In the genomic region with DNA sequence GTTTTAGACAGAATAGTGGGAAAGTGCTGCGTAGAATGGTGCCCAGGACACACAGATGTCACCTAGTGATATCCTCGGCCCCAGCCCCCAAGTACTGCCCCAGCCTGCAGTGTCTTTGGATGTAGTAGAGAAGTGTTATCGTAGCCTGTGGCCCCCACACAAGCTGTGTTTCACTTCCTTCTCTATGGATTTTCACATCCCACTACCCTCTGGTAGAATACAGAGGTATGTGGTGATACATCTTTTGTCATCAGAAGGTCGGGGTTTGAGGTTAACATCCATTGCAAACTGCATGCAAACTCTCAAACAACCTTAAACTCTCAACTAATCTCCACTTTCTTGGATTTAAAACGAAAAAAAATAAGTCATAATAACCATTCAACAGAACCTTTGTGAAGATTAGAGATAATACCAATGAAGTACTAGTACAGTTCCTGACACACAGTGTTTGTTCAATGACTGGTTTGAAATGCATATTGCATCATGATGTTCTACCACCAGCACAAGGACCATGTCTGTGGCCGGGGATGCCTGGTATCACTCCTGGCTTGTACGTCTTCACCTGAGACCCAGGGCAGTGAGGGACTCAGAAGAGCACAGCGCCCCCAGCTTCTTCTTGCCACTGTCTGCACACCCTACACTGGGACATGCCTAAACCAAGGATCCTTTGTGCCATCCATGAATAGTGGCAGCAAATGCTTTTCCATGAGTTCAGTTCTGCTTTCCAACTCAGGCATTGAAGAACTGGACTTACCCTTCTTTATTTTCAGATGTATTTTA, we compare ENCODE assay signal across 21 cellular contexts.
A peak's percentile ranks its signal among the peaks of the same experiment; 100 is the strongest.
DNase-seq lines count a peak whose midpoint lies in the region; ATAC-seq, FAIRE-seq and TF ChIP-seq lines count a peak whose summit lies in the region.
"Had no signal": no experiment of that assay in that cellular context is flagged by ENCODE, and none has a peak within 500 bp of the region (broad histone marks: within the 10 kb centered on the region; RNA-seq: fewer than 3 reads in every experiment).

No MANE protein-coding gene starts in this region.

- peak overlapping the region; percentile 7 for H3K27ac Mint-ChIP-seq in astrocyte (ENCODE audit: unreplicated experiment)
- H3K27ac Mint-ChIP-seq: IgD-negative memory B cell, T-cell had no signal

- CTCF ChIA-PET in IMR-90 (lab: Yijun Ruan, JAX) = no interaction called here

- H3K18ac ChIP-seq in IMR-90 (ENCODE audit: low read depth, low read length) (peak overlapping the region; percentile 28; the same call in 1 of the 2 replicates), mesendoderm (ENCODE audit: low read length) (no peak overlapping the region)

- H3K27ac ChIP-seq in IMR-90 (ENCODE audit: insufficient read depth, low read length) (no peak overlapping the region), astrocyte (ENCODE audit: low read depth, low read length) (peak overlapping the region; percentile 90), mesendoderm (ENCODE audit: low read depth, low read length) (no peak overlapping the region), heart left ventricle (no peak overlapping the region), heart right ventricle (no peak overlapping the region)
- H3K27ac ChIP-seq: C4-2B had no signal

- H4K8ac ChIP-seq in IMR-90 (ENCODE audit: low read depth in 2 of 2, low read length in 2 of 2) (peak overlapping the region; percentile 34 to 36; a peak in 1 of 4 replicates), mesendoderm (ENCODE audit: low read depth, low read length) (no peak overlapping the region)

- ATAC-seq in GM18868 (IDR thresholded peaks at IDR 0.05; ENCODE audit: unreplicated experiment) (peak; percentile 88), IMR-90 (ENCODE audit: low read depth) (no peak), HG03342 (IDR thresholded peaks at IDR 0.05; ENCODE audit: unreplicated experiment) (no peak), heart left ventricle (no peak), heart right ventricle (no peak)
- ATAC-seq: T-cell had no signal

- H2BK15ac ChIP-seq in IMR-90 (ENCODE audit: low read depth, low read length) (0 out of 3 replicates have a peak overlapping the region, but pooled peaks have one; percentile 3), mesendoderm (replicated peaks; ENCODE audit: low read depth) (no peak overlapping the region)

- H3K27me3 ChIP-seq in IMR-90 (ENCODE audit: control insufficient read depth, insufficient read depth, low read length) (no peaks in the 10 kb centered on the region), astrocyte (ENCODE audit: insufficient read depth, low read length) (no peaks in the 10 kb centered on the region), mesendoderm (ENCODE audit: insufficient read depth, low read length, poor library complexity) (no peaks in the 10 kb centered on the region), heart left ventricle (no peaks in the 10 kb centered on the region), heart right ventricle (no peaks in the 10 kb centered on the region)

- POLR2A ChIA-PET in IMR-90 (lab: Charles Lee; ENCODE audit: unreplicated experiment) = no interaction called here

- no peak overlapping the region; the same call in 1 of the 2 replicates for H4K91ac ChIP-seq in IMR-90 (ENCODE audit: insufficient read depth, low read depth, low read length)

- TF ChIP-seq POLR2A in IMR-90 (IDR thresholded peaks at IDR 0.05; ENCODE audit: low read depth, low read length) = no peak
- no peak for TF ChIP-seq POLR2A in heart left ventricle (IDR thresholded peaks at IDR 0.05)

- peaks cover 8% of the 10 kb centered on the region for H3K36me3 Mint-ChIP-seq in astrocyte (ENCODE audit: low read depth, unreplicated experiment)
- H3K36me3 Mint-ChIP-seq: IgD-negative memory B cell, T-cell had no signal

- H3K9me3 ChIP-seq in IMR-90 (ENCODE audit: control insufficient read depth, insufficient read depth, low read length) (peaks cover 7% of the 10 kb centered on the region; the same call in 1 of the 2 replicates), astrocyte (ENCODE audit: insufficient read depth, low read depth, low read length) (peaks cover 5% of the 10 kb centered on the region), heart left ventricle (peaks cover 0 to 21% (median 4%) of the 10 kb centered on the region in 12 donors), heart right ventricle (peaks cover 0 to 18% (median 12%) of the 10 kb centered on the region in 11 donors)
- H3K9me3 ChIP-seq: SK-N-SH had no signal

- H3K79me2 ChIP-seq in astrocyte (ENCODE audit: insufficient read depth, low read length) (no peaks in the 10 kb centered on the region), mesendoderm (ENCODE audit: control insufficient read depth, insufficient read depth, low read length) (no peaks in the 10 kb centered on the region)

- H3K27me3 Mint-ChIP-seq in astrocyte (ENCODE audit: low read depth, unreplicated experiment) = no peaks in the 10 kb centered on the region

- H2AK5ac ChIP-seq in IMR-90 (ENCODE audit: low read depth, low read length) (peak overlapping the region; percentile 17; the same call in 1 of the 2 replicates), mesendoderm (ENCODE audit: low read length) (no peak overlapping the region)

- H2AK9ac ChIP-seq in IMR-90 (replicated peaks; ENCODE audit: low read depth, low read length, poor library complexity) = no peak overlapping the region

- H3K4me2 ChIP-seq in IMR-90 (ENCODE audit: low read depth, low read length) = no peak overlapping the region
- H3K4me2 ChIP-seq in astrocyte (ENCODE audit: low read length) = peak overlapping the region; percentile 55
- H3K4me2 ChIP-seq in mesendoderm (ENCODE audit: low read length) = no peak overlapping the region
- H3K4me2 ChIP-seq: SK-N-SH had no signal

- H3K9ac ChIP-seq in IMR-90 (ENCODE audit: low read depth, low read length) (no peak overlapping the region), astrocyte (ENCODE audit: low read length) (peak overlapping the region; percentile 28), mesendoderm (ENCODE audit: low read length) (no peak overlapping the region)
- H3K9ac ChIP-seq: SK-N-SH had no signal

- dilution Hi-C loops in IMR-90 (cut with HindIII; ENCODE audit: low sequenced_read_pairs, unreplicated experiment) = no loop called here

- no peak overlapping the region; the same call in 1 of the 2 replicates for H3K14ac ChIP-seq in IMR-90 (replicated peaks; ENCODE audit: low read depth, low read length)

- H3K4me1 ChIP-seq in IMR-90 (ENCODE audit: control insufficient read depth, insufficient read depth, low read length) (peaks cover 5% of the 10 kb centered on the region), astrocyte (ENCODE audit: insufficient read depth, low read length) (peaks cover 18% of the 10 kb centered on the region), mesendoderm (ENCODE audit: control insufficient read depth, low read depth, low read length) (no peaks in the 10 kb centered on the region), heart left ventricle (no peaks in the 10 kb centered on the region), heart right ventricle (no peaks in the 10 kb centered on the region)

- no TSS peak for BruUV-seq in IMR-90 (replicated peaks; lab: Mats Ljungman, UMichigan)

- H3K4me3 ChIP-seq in IMR-90 (ENCODE audit: insufficient read depth, low read depth, low read length) (no peak overlapping the region), astrocyte (ENCODE audit: insufficient read depth, low read depth, low read length) (no peak overlapping the region), mesendoderm (ENCODE audit: low read length) (no peak overlapping the region), heart left ventricle (no peak overlapping the region), heart right ventricle (no peak overlapping the region)

- H2BK20ac ChIP-seq in IMR-90 (ENCODE audit: low read depth, low read length) = peak overlapping the region; percentile 55; the same call in 1 of the 2 replicates

- H2BK5ac ChIP-seq in IMR-90 (ENCODE audit: low read depth, low read length, poor library complexity, severe bottlenecking) (peak overlapping the region; percentile 22), mesendoderm (ENCODE audit: low read length) (no peak overlapping the region)

- 87 to 100% methylated on average over 1 to 3 of the region's 8 CpGs for WGBS in IMR-90 (ENCODE audit: extremely low coverage in 2 of 2, insufficient read length in 1 of 2), 2 experiments
- 100% methylated on average over 1 of the region's 8 CpGs for WGBS in mesendoderm (ENCODE audit: extremely low coverage, insufficient coverage, low lambda C conversion rate)
- 84 to 88% (median 85%) methylated on average over 8 of the region's 8 CpGs for WGBS in heart left ventricle, 4 donors
- 86 to 87% methylated on average over 8 of the region's 8 CpGs for WGBS in heart right ventricle, 2 donors

- H3K56ac ChIP-seq in IMR-90 (ENCODE audit: extremely low read depth, insufficient read depth, low read length) (no peak overlapping the region), mesendoderm (ENCODE audit: low read length) (no peak overlapping the region)

- in situ Hi-C loops in IMR-90 (cut with MboI; ENCODE audit: low sequenced_read_pairs) = no loop called here

- H3K23ac ChIP-seq in IMR-90 (ENCODE audit: low read depth, low read length) (no peak overlapping the region), mesendoderm (ENCODE audit: low read length) (no peak overlapping the region)

- DNase-seq in IMR-90 (peak; percentile 68), astrocyte (ENCODE audit: low read depth) (peak; percentile 51), mesendoderm (peak; percentile 22), heart left ventricle (no peak), NCI-H526 treated with DMSO at 0.1 percent for 48 hours (lab: John Stamatoyannopoulos, UW) (no peak), heart right ventricle (no peak)
- DNase-seq: DMS79, Kasumi-1, NCI-H1105 treated with DMSO at 0.1 percent for 48 hours, NCI-H1694 treated with DMSO at 0.1 percent for 48 hours, NCI-H510A, NCI-H774, SHP77, SK-N-SH, T-cell had no signal

- H2BK120ac ChIP-seq in IMR-90 (ENCODE audit: low read depth, low read length) (peak overlapping the region; percentile 16; the same call in 1 of the 2 replicates), mesendoderm (ENCODE audit: low read depth, low read length) (no peak overlapping the region)

- H3K4me3 Mint-ChIP-seq in astrocyte (ENCODE audit: unreplicated experiment) = no peak overlapping the region
- H3K4me3 Mint-ChIP-seq: IgD-negative memory B cell, T-cell had no signal

- no peaks in the 10 kb centered on the region for H3K9me1 ChIP-seq in IMR-90 (ENCODE audit: insufficient read depth, low read length)

- TF ChIP-seq RAD21 in IMR-90 (IDR thresholded peaks at IDR 0.05; ENCODE audit: low read length) = no peak

- H3K4me1 Mint-ChIP-seq in astrocyte (ENCODE audit: low read depth, unreplicated experiment) = peaks cover 11% of the 10 kb centered on the region
- H3K4me1 Mint-ChIP-seq: IgD-negative memory B cell, T-cell had no signal

- H3K4ac ChIP-seq in IMR-90 (ENCODE audit: low read depth, low read length) = peak overlapping the region; percentile 69
- H3K4ac ChIP-seq in mesendoderm (ENCODE audit: low read depth, low read length) = no peak overlapping the region

- H3K79me1 ChIP-seq in IMR-90 (ENCODE audit: low read depth in 1 of 2, low read length in 2 of 2) (no peaks in the 10 kb centered on the region; a peak in 1 of 4 replicates), mesendoderm (ENCODE audit: low read length) (no peaks in the 10 kb centered on the region)

- H2AFZ ChIP-seq in IMR-90 (replicated peaks; ENCODE audit: low read length, poor library complexity) = peak overlapping the region; percentile 12
- H2AFZ ChIP-seq in astrocyte (ENCODE audit: low read depth, low read length) = no peak overlapping the region

- peaks cover 3% of the 10 kb centered on the region for H3K9me3 Mint-ChIP-seq in astrocyte (ENCODE audit: unreplicated experiment)

- H4K20me1 ChIP-seq in IMR-90 (ENCODE audit: insufficient read depth, low read length) (no peaks in the 10 kb centered on the region), astrocyte (ENCODE audit: insufficient read depth, low read length) (no peaks in the 10 kb centered on the region)

- intact Hi-C loops in IMR-90 (cut with micrococcal nuclease) = no loop called here
- intact Hi-C loops in heart left ventricle (cut with DNase I) = loop anchor here in 1 of 10 donors (10.0 kb wide), 1 partner anchor 145 kb away; no protein-coding TSS in a partner anchor
- intact Hi-C loops in heart right ventricle (cut with DNase I) = no loop called here

- no peak for FAIRE-seq in astrocyte (lab: Jason Lieb, UNC)
- FAIRE-seq: D721Med, GM19239 had no signal

- H3K36me3 ChIP-seq in IMR-90 (ENCODE audit: control insufficient read depth, insufficient read depth, low read length) (no peaks in the 10 kb centered on the region), astrocyte (ENCODE audit: insufficient read depth, low read length) (no peaks in the 10 kb centered on the region), mesendoderm (ENCODE audit: control insufficient read depth, insufficient read depth, low read length) (no peaks in the 10 kb centered on the region), heart left ventricle (no peaks in the 10 kb centered on the region), heart right ventricle (no peaks in the 10 kb centered on the region)

- TF ChIP-seq CTCF in IMR-90 (conservative IDR thresholded peaks at IDR 0.05; ENCODE audit: low read depth, low read length) = no peak
- TF ChIP-seq CTCF in astrocyte (IDR thresholded peaks at IDR 0.05; ENCODE audit: insufficient read depth, low read depth, low read length) = no peak
- no peak for TF ChIP-seq CTCF in heart left ventricle (IDR thresholded peaks at IDR 0.05)
- no peak for TF ChIP-seq CTCF in heart right ventricle (IDR thresholded peaks at IDR 0.05)

- H4K5ac ChIP-seq in IMR-90 (ENCODE audit: low read depth, low read length) (no peak overlapping the region; the same call in 1 of the 2 replicates), mesendoderm (ENCODE audit: low read length) (no peak overlapping the region)

Comparison
In these comparisons a context has a peak if more than half of its experiments do, and no peak if none do; other contexts are left out.
1. DNase-seq: peak in IMR-90 (single experiment), astrocyte (single experiment) and mesendoderm (single experiment); none in heart left ventricle (0 of 5), NCI-H526 treated with DMSO at 0.1 percent for 48 hours (single experiment) and heart right ventricle (0 of 2).